In genomic region chr9:120433701-120434100, GRCh38 we compare ENCODE assay signal across 1 cellular context.
TF ChIP-seq lines count a peak whose summit lies in the region.

No MANE protein-coding gene starts in this region.

TF ChIP-seq in IMR-90, 13 proteins besides CTCF, POLR2A, EP300 and RAD21:
- TF ChIP-seq FOS (IDR thresholded peaks at IDR 0.05; ENCODE audit: low read depth, low read length), result no peak
- TF ChIP-seq RCOR1 (IDR thresholded peaks at IDR 0.05; ENCODE audit: insufficient replicate concordance, low read length), result no peak
- no peak for TF ChIP-seq SMC3 (IDR thresholded peaks at IDR 0.05; ENCODE audit: low read depth, low read length)
- no peak for TF ChIP-seq NFE2L2 (IDR thresholded peaks at IDR 0.05; ENCODE audit: low read depth, low read length)
- TF ChIP-seq USF2 (IDR thresholded peaks at IDR 0.05; ENCODE audit: low read depth, low read length), result no peak
- TF ChIP-seq MXI1 (IDR thresholded peaks at IDR 0.05; ENCODE audit: borderline replicate concordance, low read depth, low read length), result no peak
- TF ChIP-seq CHD1 (IDR thresholded peaks at IDR 0.05; ENCODE audit: low read depth, low read length), result no peak
- no peak for TF ChIP-seq ELK1 (IDR thresholded peaks at IDR 0.05; ENCODE audit: borderline replicate concordance, low read depth, low read length)
- TF ChIP-seq MAFK (IDR thresholded peaks at IDR 0.05; ENCODE audit: low read depth, low read length), result no peak
- no peak for TF ChIP-seq MAZ (IDR thresholded peaks at IDR 0.05; ENCODE audit: borderline replicate concordance, low read depth, low read length)
- no peak for TF ChIP-seq RFX5 (IDR thresholded peaks at IDR 0.05; ENCODE audit: low read depth, low read length)
- TF ChIP-seq BHLHE40 (IDR thresholded peaks at IDR 0.05; ENCODE audit: low read depth, low read length), result no peak
- no peak for TF ChIP-seq CEBPB (IDR thresholded peaks at IDR 0.05; ENCODE audit: low read depth, low read length)
TF ChIP-seq in IMR-90: peak in this region for 0.
